In genomic region chr13:110946171-110946570, GRCh38 we compare ENCODE assay signal across 23 cellular contexts. TPM values are rescaled to one million over a fixed set of nuclear protein-coding genes. Genes with fewer than 3 reads are reported as not detected.
DNase-seq lines count a peak whose midpoint lies in the region; ATAC-seq, FAIRE-seq and TF ChIP-seq lines count a peak whose summit lies in the region.
"Had no signal": no experiment of that assay in that cellular context is flagged by ENCODE, and none has a peak within 500 bp of the region (broad histone marks: within the 10 kb centered on the region; RNA-seq: fewer than 3 reads in every experiment).

No MANE protein-coding gene starts in this region.

- H3K27ac ChIP-seq in naive thymus-derived CD4-positive, alpha-beta T cell (ENCODE audit: low read depth, low read length) = no peak overlapping the region
- no peak overlapping the region for H3K27ac ChIP-seq in osteoblast (ENCODE audit: low read depth, low read length)
- no peak overlapping the region for H3K27ac ChIP-seq in A673 (ENCODE audit: low read depth, low read length, poor library complexity, severe bottlenecking)

- ATAC-seq in activated T-helper 17 cell treated with anti-CD3 and anti-CD28 coated beads, Interleukin-2, amount 50 U/mL, for 72 hours (replicated peaks) = no peak
- ATAC-seq in naive thymus-derived CD4-positive, alpha-beta T cell = peak; percentile 21
- no peak for ATAC-seq in HG03039 (IDR thresholded peaks at IDR 0.05; ENCODE audit: unreplicated experiment)
- ATAC-seq: GM23338 had no signal

- H3K4me1 Mint-ChIP-seq in activated T-helper 17 cell treated with anti-CD3 and anti-CD28 coated beads, Interleukin-2, amount 50 U/mL, for 72 hours = peaks cover 23% of the 10 kb centered on the region
- H3K4me1 Mint-ChIP-seq in naive thymus-derived CD4-positive, alpha-beta T cell = peaks cover 0 to 24% (median 0%) of the 10 kb centered on the region in 7 donors
- H3K4me1 Mint-ChIP-seq in nephron progenitor cell = peaks cover 11% of the 10 kb centered on the region
- H3K4me1 Mint-ChIP-seq: CD4-positive, alpha-beta memory T cell had no signal

- H3K27me3 ChIP-seq in H7 (ENCODE audit: control insufficient read depth, insufficient read depth, low read length) (no peaks in the 10 kb centered on the region), osteoblast (ENCODE audit: insufficient read depth, low read length) (no peaks in the 10 kb centered on the region), A673 (replicated peaks; ENCODE audit: insufficient read depth, low read depth, low read length, poor library complexity) (no peaks in the 10 kb centered on the region)
- H3K27me3 ChIP-seq in naive thymus-derived CD4-positive, alpha-beta T cell (ENCODE audit: control insufficient read depth in 2 of 2, insufficient read depth in 2 of 2, low read length in 2 of 2) = no peaks in the 10 kb centered on the region

- peaks cover 4% of the 10 kb centered on the region for H3K27me3 Mint-ChIP-seq in activated T-helper 17 cell treated with anti-CD3 and anti-CD28 coated beads, Interleukin-2, amount 50 U/mL, for 72 hours
- H3K27me3 Mint-ChIP-seq in naive thymus-derived CD4-positive, alpha-beta T cell = no peaks in the 10 kb centered on the region
- peaks cover 10% of the 10 kb centered on the region for H3K27me3 Mint-ChIP-seq in nephron progenitor cell (ENCODE audit: low read depth, poor library complexity)

- H3K4me1 ChIP-seq in naive thymus-derived CD4-positive, alpha-beta T cell (ENCODE audit: control insufficient read depth in 2 of 2, insufficient read depth in 2 of 2, low read length in 2 of 2) = no peaks in the 10 kb centered on the region
- H3K4me1 ChIP-seq in osteoblast (ENCODE audit: insufficient read depth, low read length) = peaks cover 8% of the 10 kb centered on the region
- H3K4me1 ChIP-seq in A673 (ENCODE audit: insufficient read depth, low read length, poor library complexity, severe bottlenecking) = no peaks in the 10 kb centered on the region
- H3K4me1 ChIP-seq: BE2C, HAP-1 had no signal

- H3K9me3 Mint-ChIP-seq in activated T-helper 17 cell treated with anti-CD3 and anti-CD28 coated beads, Interleukin-2, amount 50 U/mL, for 72 hours = peaks cover 5% of the 10 kb centered on the region
- no peaks in the 10 kb centered on the region for H3K9me3 Mint-ChIP-seq in naive thymus-derived CD4-positive, alpha-beta T cell
- no peaks in the 10 kb centered on the region for H3K9me3 Mint-ChIP-seq in nephron progenitor cell
- H3K9me3 Mint-ChIP-seq: GM23338 had no signal

- no peak for TF ChIP-seq CTCF in osteoblast (IDR thresholded peaks at IDR 0.05; ENCODE audit: extremely low read depth, low read depth, low read length)
- TF ChIP-seq CTCF in nephron progenitor cell (IDR thresholded peaks at IDR 0.05) = no peak
- TF ChIP-seq CTCF in A673 (conservative IDR thresholded peaks at IDR 0.05; ENCODE audit: low read depth, low read length) = no peak

- peak overlapping the region; percentile 20 for H3K27ac Mint-ChIP-seq in activated T-helper 17 cell treated with anti-CD3 and anti-CD28 coated beads, Interleukin-2, amount 50 U/mL, for 72 hours
- no peak overlapping the region for H3K27ac Mint-ChIP-seq in naive thymus-derived CD4-positive, alpha-beta T cell
- no peak overlapping the region for H3K27ac Mint-ChIP-seq in nephron progenitor cell
- H3K27ac Mint-ChIP-seq: CD4-positive, alpha-beta memory T cell; GM23338 had no signal

- no peaks in the 10 kb centered on the region for H3K36me3 ChIP-seq in H7 (replicated peaks; ENCODE audit: control insufficient read depth, insufficient read depth, low read length)
- no peaks in the 10 kb centered on the region for H3K36me3 ChIP-seq in naive thymus-derived CD4-positive, alpha-beta T cell (ENCODE audit: control insufficient read depth in 2 of 3, insufficient read depth in 3 of 3, low read length in 3 of 3)
- H3K36me3 ChIP-seq in osteoblast (ENCODE audit: insufficient read depth, low read length) = no peaks in the 10 kb centered on the region
- H3K36me3 ChIP-seq in A673 (ENCODE audit: insufficient read depth, low read length, poor library complexity, severe bottlenecking) = no peaks in the 10 kb centered on the region
- H3K36me3 ChIP-seq: BE2C, HAP-1 had no signal

- no peaks in the 10 kb centered on the region for H3K79me2 ChIP-seq in osteoblast (ENCODE audit: insufficient read depth, low read length)

- POLR2A ChIA-PET in naive thymus-derived CD4-positive, alpha-beta T cell (lab: Charles Lee) = no interaction called here
- POLR2A ChIA-PET in A673 (lab: Charles Lee; ENCODE audit: low non-redundant PET) = no interaction called here

- CTCF ChIA-PET in naive thymus-derived CD4-positive, alpha-beta T cell (lab: Charles Lee) = interaction anchor here (0.6 kb wide), 1 partner anchor 1504 kb away, joined by 4 read pairs; no protein-coding TSS in a partner anchor
- CTCF ChIA-PET in A673 (lab: Charles Lee) = interaction anchor here (0.6 kb wide), 1 partner anchor 350 kb away, joined by 9 read pairs; no protein-coding TSS in a partner anchor

- no peaks in the 10 kb centered on the region for H3K9me3 ChIP-seq in naive thymus-derived CD4-positive, alpha-beta T cell (ENCODE audit: control insufficient read depth in 2 of 3, low read length in 3 of 3)
- no peaks in the 10 kb centered on the region for H3K9me3 ChIP-seq in osteoblast (ENCODE audit: low read depth, low read length)
- no peaks in the 10 kb centered on the region for H3K9me3 ChIP-seq in A673 (ENCODE audit: low read depth, low read length, poor library complexity, severe bottlenecking)
- H3K9me3 ChIP-seq: BE2C, HAP-1 had no signal

- no TSS peak for BruUV-seq in A673 (replicated peaks; lab: Mats Ljungman, UMichigan)

- H3K4me3 Mint-ChIP-seq in activated T-helper 17 cell treated with anti-CD3 and anti-CD28 coated beads, Interleukin-2, amount 50 U/mL, for 72 hours = no peak overlapping the region
- no peak overlapping the region for H3K4me3 Mint-ChIP-seq in naive thymus-derived CD4-positive, alpha-beta T cell
- no peak overlapping the region for H3K4me3 Mint-ChIP-seq in nephron progenitor cell
- H3K4me3 Mint-ChIP-seq: CD4-positive, alpha-beta memory T cell; GM23338 had no signal

- no peaks in the 10 kb centered on the region for H3K36me3 Mint-ChIP-seq in activated T-helper 17 cell treated with anti-CD3 and anti-CD28 coated beads, Interleukin-2, amount 50 U/mL, for 72 hours (ENCODE audit: low read depth)
- H3K36me3 Mint-ChIP-seq in naive thymus-derived CD4-positive, alpha-beta T cell = no peaks in the 10 kb centered on the region
- H3K36me3 Mint-ChIP-seq in nephron progenitor cell (ENCODE audit: low read depth) = no peaks in the 10 kb centered on the region
- H3K36me3 Mint-ChIP-seq: CD4-positive, alpha-beta memory T cell had no signal

- H4K20me1 ChIP-seq in osteoblast (ENCODE audit: insufficient read depth, low read length) = no peaks in the 10 kb centered on the region

- H2AFZ ChIP-seq in osteoblast (ENCODE audit: low read length) = no peak overlapping the region
- H2AFZ ChIP-seq: GM23338 had no signal

- H3K4me3 ChIP-seq in H7 (ENCODE audit: insufficient read depth, low read depth, low read length) = no peak overlapping the region
- no peak overlapping the region for H3K4me3 ChIP-seq in naive thymus-derived CD4-positive, alpha-beta T cell (ENCODE audit: low read length)
- H3K4me3 ChIP-seq in osteoblast (ENCODE audit: insufficient read depth, low read length) = no peak overlapping the region
- H3K4me3 ChIP-seq in A673 (ENCODE audit: low read depth, low read length, poor library complexity, severe bottlenecking) = no peak overlapping the region
- H3K4me3 ChIP-seq: GM23338, HAP-1 had no signal

- intact Hi-C loops in naive thymus-derived CD4-positive, alpha-beta T cell (cut with micrococcal nuclease) = loop anchor here in 1 of 2 donors (10.0 kb wide), 1 partner anchor 269 kb away; no protein-coding TSS in a partner anchor
- intact Hi-C loops in A673 (cut with micrococcal nuclease; ENCODE audit: unreplicated experiment) = no loop called here

- no peak for FAIRE-seq in frontal cortex (lab: Jason Lieb, UNC)
- FAIRE-seq: A204.1, GM12891, GM19239 had no signal

- H3K4me2 ChIP-seq in osteoblast (ENCODE audit: insufficient read depth, low read length) = no peak overlapping the region
- H3K4me2 ChIP-seq: GM23338 had no signal

- DNase-seq in H7 (peak; percentile 47), osteoblast (ENCODE audit: insufficient read length, low spot score, missing footprints) (peak; percentile 59), nephron progenitor cell (no peak), A673 (ENCODE audit: low spot score) (no peak), frontal cortex (ENCODE audit: low spot score in 2 of 2) (no peak)
- DNase-seq in naive thymus-derived CD4-positive, alpha-beta T cell = no peak
- DNase-seq: ACHN; AML-193; BE2C; C1 segment of cervical spinal cord; Calu3; CD4-positive, alpha-beta memory T cell; COR-L47; DMS53; DMS79 treated with DMSO at 0.1 percent for 48 hours; GF-D8 had no signal

RNA-seq across cellular contexts. Expression of gene ANKRD10, which starts 31.3 kb away (rescaled TPM):
- total RNA-seq in H7 (2014; rRNA removed; shearing (Covaris generic)) = 108 and 150 TPM in 2 replicates
- 100 to 1,000 TPM; 180 to 207 TPM for total RNA-seq in activated T-helper 17 cell treated with anti-CD3 and anti-CD28 coated beads, Interleukin-2, amount 50 U/mL, for 72 hours
- total RNA-seq in naive thymus-derived CD4-positive, alpha-beta T cell = 100 to 1,000 TPM; 129 to 155 (median 132) TPM
- polyA plus RNA-seq in naive thymus-derived CD4-positive, alpha-beta T cell = 10 to 100 TPM; 53.2 to 59.5 TPM
- 128 and 156 TPM in 2 replicates for total RNA-seq in osteoblast
- 91.1 and 96.2 TPM in 2 replicates for total RNA-seq in A673 (2021)
- total RNA-seq in frontal cortex = 118 TPM

Comparison
In these comparisons a context has a peak if more than half of its experiments do, and no peak if none do; other contexts are left out.
1. DNase-seq: peak in H7 (single experiment) and osteoblast (single experiment); none in naive thymus-derived CD4-positive, alpha-beta T cell (0 of 9), nephron progenitor cell (single experiment), A673 (single experiment) and frontal cortex (0 of 2).